18 cellular contexts compared by ENCODE assay signal in the genomic region with DNA sequence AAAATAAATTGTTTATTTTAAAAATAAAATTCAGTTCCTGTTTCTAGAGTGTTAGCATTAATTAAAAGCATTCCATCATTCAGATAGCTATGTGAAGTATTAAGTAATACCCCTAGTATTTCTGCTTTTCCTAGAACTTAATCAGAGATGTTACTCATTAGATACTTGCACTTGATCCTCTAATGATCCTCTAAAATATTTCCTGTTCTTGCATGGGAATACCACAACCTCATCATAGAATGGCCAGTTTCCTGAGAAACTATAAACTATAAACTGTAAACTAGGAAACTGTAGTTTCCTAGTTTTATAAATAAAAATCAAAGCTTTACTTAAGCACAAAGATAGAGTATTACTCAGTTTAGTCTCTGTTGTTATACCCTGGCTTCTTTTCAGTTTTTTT. TPM values are rescaled to one million over a fixed set of nuclear protein-coding genes. Genes with fewer than 3 reads are reported as not detected.
A peak's percentile ranks its signal among the peaks of the same experiment; 100 is the strongest.
DNase-seq lines count a peak whose midpoint lies in the region; ATAC-seq and TF ChIP-seq lines count a peak whose summit lies in the region.
"Had no signal": no experiment of that assay in that cellular context is flagged by ENCODE, and none has a peak within 500 bp of the region (broad histone marks: within the 10 kb centered on the region; RNA-seq: fewer than 3 reads in every experiment).

No MANE protein-coding gene starts in this region.

- H3K27me3 Mint-ChIP-seq in CD4-positive, alpha-beta T cell = no peaks in the 10 kb centered on the region
- H3K27me3 Mint-ChIP-seq in endodermal cell (ENCODE audit: insufficient read depth) = no peaks in the 10 kb centered on the region
- H3K27me3 Mint-ChIP-seq in naive thymus-derived CD4-positive, alpha-beta T cell = no peaks in the 10 kb centered on the region
- no peaks in the 10 kb centered on the region for H3K27me3 Mint-ChIP-seq in CD8-positive, alpha-beta T cell (ENCODE audit: low read depth)
- H3K27me3 Mint-ChIP-seq: CD4-positive, CD25-positive, alpha-beta regulatory T cell had no signal

- TF ChIP-seq CTCF in CD4-positive, alpha-beta T cell (IDR thresholded peaks at IDR 0.05) = no peak
- no peak for TF ChIP-seq CTCF in endodermal cell (conservative IDR thresholded peaks at IDR 0.05)
- no peak for TF ChIP-seq CTCF in CD8-positive, alpha-beta T cell (IDR thresholded peaks at IDR 0.05)

- H3K9me3 ChIP-seq in CD4-positive, alpha-beta T cell (ENCODE audit: control insufficient read depth, low read length) = no peaks in the 10 kb centered on the region
- no peaks in the 10 kb centered on the region for H3K9me3 ChIP-seq in endodermal cell (ENCODE audit: control insufficient read depth, low read length)
- H3K9me3 ChIP-seq in naive thymus-derived CD4-positive, alpha-beta T cell (ENCODE audit: control insufficient read depth in 2 of 3, low read length in 3 of 3) = no peaks in the 10 kb centered on the region
- no peaks in the 10 kb centered on the region for H3K9me3 ChIP-seq in CD8-positive, alpha-beta T cell (ENCODE audit: low read length)
- H3K9me3 ChIP-seq: A549, BLaER1, Caco-2 had no signal

- no peak for DNase-seq in CD4-positive, alpha-beta T cell
- DNase-seq in EH (ENCODE audit: low read depth) = peak; percentile 22
- DNase-seq in endodermal cell = no peak
- DNase-seq in naive thymus-derived CD4-positive, alpha-beta T cell = no peak
- DNase-seq in CD8-positive, alpha-beta T cell = no peak
- no peak for DNase-seq in kidney tubule cell (ENCODE audit: low spot score)
- no peak for DNase-seq in mesenteric fat pad (ENCODE audit: low spot score)
- DNase-seq: Caco-2; CD4-positive, CD25-positive, alpha-beta regulatory T cell; DND-41; GF-D8; GM23248; KBM-7 had no signal

- H3K36me3 Mint-ChIP-seq in CD4-positive, alpha-beta T cell (ENCODE audit: low read depth) = peaks cover 7% of the 10 kb centered on the region
- H3K36me3 Mint-ChIP-seq in endodermal cell (ENCODE audit: low read depth) = peaks cover 29% of the 10 kb centered on the region
- H3K36me3 Mint-ChIP-seq in naive thymus-derived CD4-positive, alpha-beta T cell = peaks cover 0 to 12% (median 4%) of the 10 kb centered on the region in 5 donors
- H3K36me3 Mint-ChIP-seq in CD8-positive, alpha-beta T cell = peaks cover 13% of the 10 kb centered on the region

- intact Hi-C loops in CD4-positive, alpha-beta T cell (cut with DNase I, micrococcal nuclease) = no loop called here
- intact Hi-C loops in naive thymus-derived CD4-positive, alpha-beta T cell (cut with micrococcal nuclease) = loop anchor here in 1 of 2 donors (10.0 kb wide), 1 partner anchor 200 kb away; no protein-coding TSS in a partner anchor
- intact Hi-C loops in CD8-positive, alpha-beta T cell (cut with DNase I, micrococcal nuclease) = no loop called here

- POLR2A ChIA-PET in CD4-positive, alpha-beta T cell (lab: Charles Lee) = interaction anchor here (0.6 to 1.0 kb wide), 2 partner anchors 11 to 16 kb away, joined by 3 to 4 read pairs; partner anchors contain the start of gene CNNM3
- POLR2A ChIA-PET in naive thymus-derived CD4-positive, alpha-beta T cell (lab: Charles Lee) = interaction anchor here (0.7 to 4.0 kb wide), 3 partner anchors 12 to 268 kb away, joined by 3 to 35 read pairs (median 6); partner anchors contain the start of gene CNNM3
- POLR2A ChIA-PET in CD8-positive, alpha-beta T cell (lab: Charles Lee) = interaction anchor here (1.4 kb wide), 1 partner anchor 11 kb away, joined by 6 read pairs; the partner anchor contains the start of gene CNNM3

- no peak overlapping the region for H3K27ac ChIP-seq in CD4-positive, alpha-beta T cell (ENCODE audit: low read depth, low read length)
- H3K27ac ChIP-seq in endodermal cell (ENCODE audit: low read depth, low read length) = no peak overlapping the region
- H3K27ac ChIP-seq in naive thymus-derived CD4-positive, alpha-beta T cell (ENCODE audit: low read depth, low read length) = no peak overlapping the region
- no peak overlapping the region for H3K27ac ChIP-seq in CD8-positive, alpha-beta T cell (ENCODE audit: low read depth, low read length)
- H3K27ac ChIP-seq: A549, BLaER1, GM23248, HL-60 had no signal

- H3K27ac Mint-ChIP-seq in CD4-positive, alpha-beta T cell = peak overlapping the region; percentile 39
- H3K27ac Mint-ChIP-seq in endodermal cell = peak overlapping the region; percentile 66
- H3K27ac Mint-ChIP-seq in naive thymus-derived CD4-positive, alpha-beta T cell = peak overlapping the region in 5 of 9 donors; percentile 38 to 56 (median 48)
- H3K27ac Mint-ChIP-seq in CD8-positive, alpha-beta T cell = no peak overlapping the region
- H3K27ac Mint-ChIP-seq: CD4-positive, CD25-positive, alpha-beta regulatory T cell had no signal

- H3K27me3 ChIP-seq in CD4-positive, alpha-beta T cell (ENCODE audit: control insufficient read depth, insufficient read depth, low read length) = no peaks in the 10 kb centered on the region
- no peaks in the 10 kb centered on the region for H3K27me3 ChIP-seq in endodermal cell (ENCODE audit: control insufficient read depth, insufficient read depth, low read length, poor library complexity, severe bottlenecking)
- no peaks in the 10 kb centered on the region for H3K27me3 ChIP-seq in naive thymus-derived CD4-positive, alpha-beta T cell (ENCODE audit: control insufficient read depth in 2 of 2, insufficient read depth in 2 of 2, low read length in 2 of 2)
- H3K27me3 ChIP-seq in CD8-positive, alpha-beta T cell (ENCODE audit: insufficient read depth, low read length) = no peaks in the 10 kb centered on the region
- H3K27me3 ChIP-seq: BLaER1 had no signal

- H3K36me3 ChIP-seq in endodermal cell (ENCODE audit: control insufficient read depth, insufficient read depth, low read length) = peaks cover 15% of the 10 kb centered on the region
- peaks cover 0 to 7% (median 0%) of the 10 kb centered on the region in 3 experiments for H3K36me3 ChIP-seq in naive thymus-derived CD4-positive, alpha-beta T cell (ENCODE audit: control insufficient read depth in 2 of 3, insufficient read depth in 3 of 3, low read length in 3 of 3)
- no peaks in the 10 kb centered on the region for H3K36me3 ChIP-seq in CD8-positive, alpha-beta T cell (ENCODE audit: insufficient read depth, low read length)

- H3K4me3 Mint-ChIP-seq in CD4-positive, alpha-beta T cell = peak overlapping the region; percentile 25
- H3K4me3 Mint-ChIP-seq in endodermal cell = no peak overlapping the region
- no peak overlapping the region for H3K4me3 Mint-ChIP-seq in naive thymus-derived CD4-positive, alpha-beta T cell
- H3K4me3 Mint-ChIP-seq in CD8-positive, alpha-beta T cell = no peak overlapping the region

- H3K4me1 ChIP-seq in endodermal cell (ENCODE audit: control insufficient read depth, insufficient read depth, low read length) = peaks cover 5% of the 10 kb centered on the region
- H3K4me1 ChIP-seq in naive thymus-derived CD4-positive, alpha-beta T cell (ENCODE audit: control insufficient read depth in 2 of 2, insufficient read depth in 2 of 2, low read length in 2 of 2) = peaks cover 29 to 30% of the 10 kb centered on the region in 2 donors
- peaks cover 20% of the 10 kb centered on the region for H3K4me1 ChIP-seq in CD8-positive, alpha-beta T cell (ENCODE audit: insufficient read depth, low read length)
- H3K4me1 ChIP-seq: Caco-2 had no signal

- H3K4me3 ChIP-seq in endodermal cell (ENCODE audit: low read length) = no peak overlapping the region
- no peak overlapping the region for H3K4me3 ChIP-seq in naive thymus-derived CD4-positive, alpha-beta T cell (ENCODE audit: low read length)
- H3K4me3 ChIP-seq in CD8-positive, alpha-beta T cell (ENCODE audit: low read depth, low read length) = no peak overlapping the region
- H3K4me3 ChIP-seq: A549, BLaER1, GM23248 had no signal

- ATAC-seq in CD4-positive, alpha-beta T cell (ENCODE audit: poor library complexity) = no peak
- ATAC-seq in naive thymus-derived CD4-positive, alpha-beta T cell = no peak
- no peak for ATAC-seq in GM18909 (IDR thresholded peaks at IDR 0.05; ENCODE audit: poor library complexity, unreplicated experiment)
- ATAC-seq in CD8-positive, alpha-beta T cell = no peak
- ATAC-seq: A549, HCT116 had no signal

- H3K9ac ChIP-seq in endodermal cell (ENCODE audit: extremely low read depth, low read length, poor library complexity, severe bottlenecking) = no peak overlapping the region
- H3K9ac ChIP-seq: BLaER1, GM23248 had no signal

- H3K4me1 Mint-ChIP-seq in CD4-positive, alpha-beta T cell (ENCODE audit: low read depth) = peaks cover 23% of the 10 kb centered on the region
- H3K4me1 Mint-ChIP-seq in endodermal cell = peaks cover 7% of the 10 kb centered on the region
- peaks cover 12 to 24% (median 20%) of the 10 kb centered on the region in 7 donors for H3K4me1 Mint-ChIP-seq in naive thymus-derived CD4-positive, alpha-beta T cell
- peaks cover 22% of the 10 kb centered on the region for H3K4me1 Mint-ChIP-seq in CD8-positive, alpha-beta T cell (ENCODE audit: low read depth)

- H3K9me3 Mint-ChIP-seq in CD4-positive, alpha-beta T cell = no peaks in the 10 kb centered on the region
- H3K9me3 Mint-ChIP-seq in endodermal cell = no peaks in the 10 kb centered on the region
- peaks cover 0 to 3% (median 0%) of the 10 kb centered on the region in 11 donors for H3K9me3 Mint-ChIP-seq in naive thymus-derived CD4-positive, alpha-beta T cell
- no peaks in the 10 kb centered on the region for H3K9me3 Mint-ChIP-seq in CD8-positive, alpha-beta T cell
- H3K9me3 Mint-ChIP-seq: CD4-positive, CD25-positive, alpha-beta regulatory T cell had no signal

- CTCF ChIA-PET in CD4-positive, alpha-beta T cell (lab: Charles Lee) = interaction anchor here (1.2 kb wide), 1 partner anchor 11 kb away, joined by 3 read pairs; the partner anchor contains the start of gene CNNM3
- CTCF ChIA-PET in naive thymus-derived CD4-positive, alpha-beta T cell (lab: Charles Lee) = interaction anchor here (0.7 kb wide), 1 partner anchor 31 kb away, joined by 3 read pairs; no protein-coding TSS in a partner anchor
- CTCF ChIA-PET in CD8-positive, alpha-beta T cell (lab: Charles Lee) = interaction anchor here (0.9 kb wide), 1 partner anchor 42 kb away, joined by 3 read pairs; no protein-coding TSS in a partner anchor

RNA-seq across cellular contexts. Expression of gene CNNM3, which starts 11.0 kb away (rescaled TPM):
- 10 to 100 TPM; 48.7 to 53.5 TPM for total RNA-seq in CD4-positive, alpha-beta T cell
- total RNA-seq in endodermal cell (10 to 100 TPM; 33.1 to 34.8 TPM), mesenteric fat pad (9.0 TPM)
- 16.5 TPM for polyA plus RNA-seq in endodermal cell (2013, experiment 1 of 2)
- polyA plus RNA-seq in endodermal cell (2013, experiment 2 of 2) = 14.9 TPM
- total RNA-seq in naive thymus-derived CD4-positive, alpha-beta T cell = 10 to 100 TPM; 32.1 to 51.5 (median 44.6) TPM
- polyA plus RNA-seq in naive thymus-derived CD4-positive, alpha-beta T cell = 1 to 10 TPM; 4.0 to 5.8 TPM
- total RNA-seq in CD8-positive, alpha-beta T cell = 10 to 100 TPM; 40.1 to 41.8 TPM

RNA-seq across cellular contexts. Expression of gene ANKRD23, which starts 38.8 kb away (rescaled TPM):
- 10 to 100 TPM in 1 of 2 experiments, 1 to 10 TPM in 1; 6.2 to 10.4 TPM for total RNA-seq in CD4-positive, alpha-beta T cell
- total RNA-seq in endodermal cell = 1 to 10 TPM; 2.6 to 3.6 TPM
- 3.5 TPM for polyA plus RNA-seq in endodermal cell (2013, experiment 1 of 2)
- polyA plus RNA-seq in endodermal cell (2013, experiment 2 of 2) = 2.6 TPM
- total RNA-seq in naive thymus-derived CD4-positive, alpha-beta T cell = 10 to 100 TPM in 4 of 5 experiments, 1 to 10 TPM in 1; 9.4 to 19.8 (median 17.8) TPM
- polyA plus RNA-seq in naive thymus-derived CD4-positive, alpha-beta T cell = under 1 TPM; 0.64 to 0.87 TPM
- 1 to 10 TPM; 5.7 to 6.5 TPM for total RNA-seq in CD8-positive, alpha-beta T cell
- 2.8 TPM for total RNA-seq in mesenteric fat pad

RNA-seq across cellular contexts. Expression of gene CNNM4, which starts 44.3 kb away (rescaled TPM):
- total RNA-seq in CD4-positive, alpha-beta T cell = 1 to 10 TPM; 7.0 to 7.1 TPM
- total RNA-seq in endodermal cell (10 to 100 TPM; 22.3 to 27.5 TPM), mesenteric fat pad (3.7 TPM)
- 11.2 TPM for polyA plus RNA-seq in endodermal cell (2013, experiment 1 of 2)
- 11.5 TPM for polyA plus RNA-seq in endodermal cell (2013, experiment 2 of 2)
- 1 to 10 TPM; 4.6 to 9.5 (median 5.5) TPM for total RNA-seq in naive thymus-derived CD4-positive, alpha-beta T cell
- polyA plus RNA-seq in naive thymus-derived CD4-positive, alpha-beta T cell = 1 to 10 TPM; 1.4 to 2.0 TPM
- total RNA-seq in CD8-positive, alpha-beta T cell = 1 to 10 TPM; 6.7 to 8.3 TPM

RNA-seq across cellular contexts. Expression of gene ANKRD39, which starts 52.8 kb away (rescaled TPM):
- total RNA-seq in CD4-positive, alpha-beta T cell = 10 to 100 TPM; 17.2 to 18.3 TPM
- 10 to 100 TPM; 14.6 to 16.7 TPM for total RNA-seq in endodermal cell
- 13.0 TPM for polyA plus RNA-seq in endodermal cell (2013, experiment 1 of 2)
- polyA plus RNA-seq in endodermal cell (2013, experiment 2 of 2) = 14.1 TPM
- total RNA-seq in naive thymus-derived CD4-positive, alpha-beta T cell = 10 to 100 TPM; 12.0 to 38.4 (median 16.4) TPM
- 10 to 100 TPM; 15.6 to 19.9 TPM for polyA plus RNA-seq in naive thymus-derived CD4-positive, alpha-beta T cell
- total RNA-seq in CD8-positive, alpha-beta T cell = 10 to 100 TPM; 13.9 to 16.4 TPM
- 10.4 TPM for total RNA-seq in mesenteric fat pad
